In genomic region chr17:61335105-61335844, GRCh38 we compare ENCODE assay signal across 11 cellular contexts.
DNase-seq lines count a peak whose midpoint lies in the region; ATAC-seq and TF ChIP-seq lines count a peak whose summit lies in the region.
"Had no signal": no experiment of that assay in that cellular context is flagged by ENCODE, and none has a peak within 500 bp of the region (broad histone marks: within the 10 kb centered on the region; RNA-seq: fewer than 3 reads in every experiment).

No MANE protein-coding gene starts in this region.

- ATAC-seq in left cardiac atrium (no peak), left lung (peak; percentile 14), upper lobe of left lung (ENCODE audit: low FRiP score in 2 of 2) (peak; percentile 13 to 20)

- H3K27me3 ChIP-seq in left ventricle myocardium inferior (ENCODE audit: low read depth) (peaks cover 24% of the 10 kb centered on the region), left lung (no peaks in the 10 kb centered on the region), upper lobe of left lung (no peaks in the 10 kb centered on the region)

- TF ChIP-seq CTCF in left ventricle myocardium inferior (IDR thresholded peaks at IDR 0.05; ENCODE audit: borderline replicate concordance), result no peak
- no peak for TF ChIP-seq CTCF in astrocyte of the spinal cord (IDR thresholded peaks at IDR 0.05; ENCODE audit: low read depth, low read length)
- no peak for TF ChIP-seq CTCF in left lung (IDR thresholded peaks at IDR 0.05)
- no peak for TF ChIP-seq CTCF in upper lobe of left lung (IDR thresholded peaks at IDR 0.05)

- TF ChIP-seq EP300 in upper lobe of left lung (IDR thresholded peaks at IDR 0.05), result no peak

- no peak for TF ChIP-seq POLR2A in upper lobe of left lung (IDR thresholded peaks at IDR 0.05)

- H3K9me3 ChIP-seq in left ventricle myocardium inferior (replicated peaks), result no peaks in the 10 kb centered on the region
- H3K9me3 ChIP-seq in left lung, result no peaks in the 10 kb centered on the region
- no peaks in the 10 kb centered on the region for H3K9me3 ChIP-seq in upper lobe of left lung

- in situ Hi-C loops in astrocyte of the spinal cord (cut with HindIII; ENCODE audit: low sequenced_read_pairs), result no loop called here
- in situ Hi-C loops in G401 (cut with HindIII; ENCODE audit: low sequenced_read_pairs), result no loop called here

- H3K27ac ChIP-seq in left ventricle myocardium inferior (replicated peaks) (peak overlapping the region; percentile 69), left lung (peak overlapping the region; percentile 15 to 53), upper lobe of left lung (peak overlapping the region; percentile 26 to 79 (median 44))
- H3K27ac ChIP-seq: SK-N-MC had no signal

- H3K36me3 ChIP-seq in left ventricle myocardium inferior (no peaks in the 10 kb centered on the region), left lung (no peaks in the 10 kb centered on the region), upper lobe of left lung (no peaks in the 10 kb centered on the region)

- intact Hi-C loops in left ventricle myocardium inferior (cut with micrococcal nuclease), result no loop called here
- intact Hi-C loops in left cardiac atrium (cut with DNase I), result no loop called here
- intact Hi-C loops in left lung (cut with DNase I), result no loop called here

- DNase-seq in left ventricle myocardium inferior (no peak), left cardiac atrium (no peak), astrocyte of the spinal cord (ENCODE audit: low read depth, low spot score) (peak; percentile 71), left lung (no peak), upper lobe of left lung (no peak), OCI-M1 (lab: John Stamatoyannopoulos, UW) (no peak), HuH-7 (ENCODE audit: low spot score) (no peak), G401 (ENCODE audit: low spot score) (no peak)
- DNase-seq: activated B cell treated with CpG ODN at 0.5 μM for 24 hours, KG1 had no signal

- WGBS in upper lobe of left lung, 2 donors, result 80 to 85% methylated on average over 8 of the region's 8 CpGs

- no peak overlapping the region for H3K4me3 ChIP-seq in left ventricle myocardium inferior
- no peak overlapping the region for H3K4me3 ChIP-seq in astrocyte of the spinal cord (ENCODE audit: low read depth, low read length)
- H3K4me3 ChIP-seq in left lung, result no peak overlapping the region
- H3K4me3 ChIP-seq in upper lobe of left lung, result no peak overlapping the region
- H3K4me3 ChIP-seq: SK-N-MC had no signal

- peaks cover 60% of the 10 kb centered on the region for H3K4me1 ChIP-seq in left ventricle myocardium inferior
- H3K4me1 ChIP-seq in left lung, result peaks cover 6 to 35% of the 10 kb centered on the region in 2 donors
- H3K4me1 ChIP-seq in upper lobe of left lung, result peaks cover 21 to 41% (median 34%) of the 10 kb centered on the region in 4 donors

Comparison
In these comparisons a context has a peak if more than half of its experiments do, and no peak if none do; other contexts are left out.
1. ATAC-seq: peak in left lung (single experiment) and upper lobe of left lung (2 of 2); none in left cardiac atrium (0 of 2).
2. Peak in every context shown above with its lines, with median percentiles within 50 percentile points of each other: H3K27ac ChIP-seq.